Comparison of ENCODE assay signal across 17 cellular contexts in genomic region chr5:180467576-180467975, GRCh38.
"Had no signal": no experiment of that assay in that cellular context is flagged by ENCODE, and none has a peak within 500 bp of the region (broad histone marks: within the 10 kb centered on the region; RNA-seq: fewer than 3 reads in every experiment).

No MANE protein-coding gene starts in this region.

- H3K4me3 Mint-ChIP-seq: activated CD4-positive, alpha-beta memory T cell treated with anti-CD3 and anti-CD28 coated beads for 36 hours; activated CD4-positive, alpha-beta T cell treated with anti-CD3 and anti-CD28 coated beads for 36 hours; activated CD8-positive, alpha-beta memory T cell treated with anti-CD3 and anti-CD28 coated beads, Interleukin-2, amount 10 ng/mL, durations not matched to agents 7 days and 5 days; activated naive CD8-positive, alpha-beta T cell treated with anti-CD3 and anti-CD28 coated beads, Interleukin-2, amount 10 ng/mL, durations not matched to agents 7 days and 5 days; brain; nephron progenitor cell; stimulated activated naive CD8-positive, alpha-beta T cell treated with anti-CD3 and anti-CD28 coated beads, Interleukin-15, amount 100 ng/mL, for 72 hours; T-helper 17 cell had no signal

- H3K27ac ChIP-seq: epithelial cell of prostate had no signal

- H3K36me3 Mint-ChIP-seq: activated CD4-positive, alpha-beta memory T cell treated with anti-CD3 and anti-CD28 coated beads for 36 hours; activated CD8-positive, alpha-beta memory T cell treated with anti-CD3 and anti-CD28 coated beads, Interleukin-2, amount 10 ng/mL, durations not matched to agents 7 days and 5 days; activated naive CD8-positive, alpha-beta T cell treated with anti-CD3 and anti-CD28 coated beads, Interleukin-2, amount 10 ng/mL, durations not matched to agents 7 days and 5 days; brain had no signal

- ATAC-seq: activated CD4-positive, alpha-beta T cell treated with anti-CD3 and anti-CD28 coated beads for 36 hours; activated CD8-positive, alpha-beta memory T cell treated with anti-CD3 and anti-CD28 coated beads, Interleukin-2, amount 10 ng/mL, durations not matched to agents 7 days and 5 days; sciatic nerve; stimulated activated naive CD8-positive, alpha-beta T cell treated with anti-CD3 and anti-CD28 coated beads, Interleukin-15, amount 100 ng/mL, for 72 hours; T-helper 17 cell had no signal

- FAIRE-seq: frontal cortex had no signal

- H3K4me1 Mint-ChIP-seq: activated CD4-positive, alpha-beta T cell treated with anti-CD3 and anti-CD28 coated beads for 36 hours; activated CD8-positive, alpha-beta memory T cell treated with anti-CD3 and anti-CD28 coated beads, Interleukin-2, amount 10 ng/mL, durations not matched to agents 7 days and 5 days; stimulated activated naive CD8-positive, alpha-beta T cell treated with anti-CD3 and anti-CD28 coated beads, Interleukin-15, amount 100 ng/mL, for 72 hours; T-helper 17 cell had no signal

- H3K9me3 Mint-ChIP-seq: activated CD4-positive, alpha-beta memory T cell treated with anti-CD3 and anti-CD28 coated beads for 36 hours; activated naive CD8-positive, alpha-beta T cell treated with anti-CD3 and anti-CD28 coated beads, Interleukin-2, amount 10 ng/mL, durations not matched to agents 7 days and 5 days; stimulated activated naive CD8-positive, alpha-beta T cell treated with anti-CD3 and anti-CD28 coated beads, Interleukin-15, amount 100 ng/mL, for 72 hours had no signal

- H3K27me3 Mint-ChIP-seq: brain; stimulated activated naive CD8-positive, alpha-beta T cell treated with anti-CD3 and anti-CD28 coated beads, Interleukin-15, amount 100 ng/mL, for 72 hours had no signal

- H3K27ac Mint-ChIP-seq: activated CD4-positive, alpha-beta memory T cell treated with anti-CD3 and anti-CD28 coated beads for 36 hours; activated CD4-positive, alpha-beta T cell treated with anti-CD3 and anti-CD28 coated beads for 36 hours; activated CD8-positive, alpha-beta memory T cell treated with anti-CD3 and anti-CD28 coated beads, Interleukin-2, amount 10 ng/mL, durations not matched to agents 7 days and 5 days; activated naive CD8-positive, alpha-beta T cell treated with anti-CD3 and anti-CD28 coated beads, Interleukin-2, amount 10 ng/mL, durations not matched to agents 7 days and 5 days; brain; T-helper 17 cell had no signal

- DNase-seq: activated CD4-positive, alpha-beta memory T cell treated with anti-CD3 and anti-CD28 coated beads for 36 hours; activated CD4-positive, alpha-beta T cell treated with anti-CD3 and anti-CD28 coated beads for 36 hours; activated CD8-positive, alpha-beta memory T cell treated with anti-CD3 and anti-CD28 coated beads, Interleukin-2, amount 10 ng/mL, durations not matched to agents 7 days and 5 days; activated naive CD4-positive, alpha-beta T cell; activated naive CD8-positive, alpha-beta T cell treated with anti-CD3 and anti-CD28 coated beads, Interleukin-2, amount 10 ng/mL, durations not matched to agents 7 days and 5 days; activated T-cell treated with anti-CD3 and anti-CD28 coated beads, Interleukin-2, amount 50 U/mL, for 48 hours; cerebellar nuclear complex; dermis blood vessel endothelial cell; mesenchymal stem cell; nephron progenitor cell; stimulated activated CD4-positive, alpha-beta T cell treated with anti-CD3 and anti-CD28 coated beads, Interleukin-1b, Interleukin-23, amount 100 ng/mL, for 48 hours; stimulated activated naive CD8-positive, alpha-beta T cell treated with anti-CD3 and anti-CD28 coated beads, Interleukin-15, amount 100 ng/mL, for 72 hours; T-helper 17 cell had no signal
